8 cellular contexts compared by ENCODE assay signal in the genomic region with DNA sequence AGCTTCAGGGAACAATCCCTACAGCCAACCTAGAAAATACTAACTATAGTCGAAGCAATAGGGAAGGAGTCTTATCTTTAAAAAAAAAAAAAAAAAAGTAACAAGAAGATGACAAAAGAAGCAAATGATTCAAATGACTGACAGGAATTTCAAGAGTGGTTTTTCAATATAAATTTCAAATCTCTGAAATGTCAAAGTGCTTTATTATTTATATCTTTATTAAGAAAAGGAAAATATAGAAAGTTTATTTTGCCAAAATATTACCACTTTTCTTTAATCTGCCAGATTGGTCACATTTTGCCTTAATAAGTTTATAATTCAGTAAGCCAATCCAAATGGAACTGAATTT.
DNase-seq lines count a peak whose midpoint lies in the region; ATAC-seq and TF ChIP-seq lines count a peak whose summit lies in the region.

No MANE protein-coding gene starts in this region.

- H3K4me3 Mint-ChIP-seq in natural killer cell treated with Interleukin-12 subunit alpha and Interleukin-12 subunit beta and Interleukin-15 and Interleukin-18, amount 100 ng/mL, for 72 hours: peak overlapping the region; percentile 97

- no peak overlapping the region for H3K27ac ChIP-seq in C4-2B
- H3K27ac ChIP-seq in KMS-11: no peak overlapping the region; the same call in 1 of the 2 replicates
- no peak overlapping the region for H3K27ac ChIP-seq in mammary epithelial cell (ENCODE audit: insufficient read depth, low read depth, low read length)

- H2AFZ ChIP-seq in KMS-11 (ENCODE audit: low read depth) (peak overlapping the region; percentile 79), mammary epithelial cell (ENCODE audit: low read depth, low read length) (peak overlapping the region; percentile 90)

- in situ Hi-C loops in mammary epithelial cell (cut with MboI; ENCODE audit: low sequenced_read_pairs in 2 of 2): loop anchor here in 1 of 2 donors (5.0 to 25.0 kb wide), 2 partner anchors 487 to 1022 kb away; a partner anchor contains a TSS

- H3K4me3 ChIP-seq in KMS-11 (IDR thresholded peaks at IDR 0.05; ENCODE audit: insufficient read depth, low read depth, low read length) (no peak overlapping the region), mammary epithelial cell (replicated peaks in 1 of 3; ENCODE audit: insufficient read depth in 1 of 3, low read depth in 2 of 3, low read length in 3 of 3) (no peak overlapping the region)

- peak; percentile 76 for TF ChIP-seq CTCF in C4-2B (conservative IDR thresholded peaks at IDR 0.05)
- TF ChIP-seq CTCF in KMS-11 (conservative IDR thresholded peaks at IDR 0.05; ENCODE audit: low read depth, low read length): peak; percentile 25; the same call in 1 of the 2 replicates
- no peak for TF ChIP-seq CTCF in mammary epithelial cell (conservative IDR thresholded peaks at IDR 0.05 in 1 of 2, IDR thresholded peaks at IDR 0.05 in 1 of 2; ENCODE audit: extremely low read depth in 1 of 2, insufficient read depth in 1 of 2, low read depth in 1 of 2, low read length in 2 of 2)

- H3K4me1 ChIP-seq in KMS-11 (ENCODE audit: low read depth, poor library complexity, severe bottlenecking): peaks cover 49% of the 10 kb centered on the region
- H3K4me1 ChIP-seq in mammary epithelial cell (ENCODE audit: insufficient read depth, low read length): peaks cover 5% of the 10 kb centered on the region

- no peak for ATAC-seq in natural killer cell treated with Interleukin-12 subunit alpha and Interleukin-12 subunit beta and Interleukin-15 and Interleukin-18, amount 100 ng/mL, for 72 hours
- ATAC-seq in GM21360 (IDR thresholded peaks at IDR 0.05; ENCODE audit: unreplicated experiment): no peak

- H3K36me3 Mint-ChIP-seq in natural killer cell treated with Interleukin-12 subunit alpha and Interleukin-12 subunit beta and Interleukin-15 and Interleukin-18, amount 100 ng/mL, for 72 hours: no peaks in the 10 kb centered on the region

- H3K27ac Mint-ChIP-seq in natural killer cell treated with Interleukin-12 subunit alpha and Interleukin-12 subunit beta and Interleukin-15 and Interleukin-18, amount 100 ng/mL, for 72 hours: peak overlapping the region; percentile 54 to 60

- H3K4me1 Mint-ChIP-seq in natural killer cell treated with Interleukin-12 subunit alpha and Interleukin-12 subunit beta and Interleukin-15 and Interleukin-18, amount 100 ng/mL, for 72 hours (ENCODE audit: low read depth in 2 of 2): peaks cover 16 to 17% of the 10 kb centered on the region in 2 donors

- intact Hi-C loops in mammary epithelial cell (cut with micrococcal nuclease): loop anchor here (2.0 to 10.0 kb wide), 4 partner anchors 97 to 594 kb away; no protein-coding TSS in a partner anchor

- DNase-seq in mammary epithelial cell: no peak
- DNase-seq in natural killer cell treated with Interleukin-12 subunit alpha and Interleukin-12 subunit beta and Interleukin-15 and Interleukin-18, amount 100 ng/mL, for 72 hours (ENCODE audit: low spot score): no peak
- no peak for DNase-seq in NCI-H1105 treated with DMSO at 0.1 percent for 48 hours (lab: John Stamatoyannopoulos, UW)
- no peak for DNase-seq in stimulated activated CD4-positive, alpha-beta T cell treated with anti-CD3 and anti-CD28 coated beads, Interleukin-12 subunit alpha, Interleukin-12 subunit beta, amount 100 ng/mL, for 4 hours
- no peak for DNase-seq in ureter (ENCODE audit: low spot score)

- H3K9ac ChIP-seq in KMS-11 (peak overlapping the region; percentile 6; the same call in 1 of the 2 replicates), mammary epithelial cell (ENCODE audit: insufficient read depth, low read length) (no peak overlapping the region)

- H3K79me2 ChIP-seq in KMS-11 (ENCODE audit: insufficient read depth, low read depth): no peaks in the 10 kb centered on the region
- H3K79me2 ChIP-seq in mammary epithelial cell (ENCODE audit: insufficient read depth, low read length): no peaks in the 10 kb centered on the region

- no peaks in the 10 kb centered on the region for H3K9me3 ChIP-seq in mammary epithelial cell (replicated peaks; ENCODE audit: insufficient read depth, low read length)

- H3K9me3 Mint-ChIP-seq in natural killer cell treated with Interleukin-12 subunit alpha and Interleukin-12 subunit beta and Interleukin-15 and Interleukin-18, amount 100 ng/mL, for 72 hours: no peaks in the 10 kb centered on the region

- H3K27me3 Mint-ChIP-seq in natural killer cell treated with Interleukin-12 subunit alpha and Interleukin-12 subunit beta and Interleukin-15 and Interleukin-18, amount 100 ng/mL, for 72 hours: peaks cover 32 to 54% of the 10 kb centered on the region in 2 donors

- H3K4me2 ChIP-seq in KMS-11: peak overlapping the region; percentile 83
- no peak overlapping the region for H3K4me2 ChIP-seq in mammary epithelial cell (ENCODE audit: insufficient read depth, low read depth, low read length)

- dilution Hi-C loops in mammary epithelial cell (cut with HindIII; ENCODE audit: low sequenced_read_pairs): loop anchor here (25.0 kb wide), 1 partner anchor 1012 kb away; a partner anchor contains a TSS

- H3K36me3 ChIP-seq in KMS-11 (ENCODE audit: insufficient read depth) (no peaks in the 10 kb centered on the region), mammary epithelial cell (ENCODE audit: insufficient read depth, low read length) (no peaks in the 10 kb centered on the region)

- WGBS in mammary epithelial cell (ENCODE audit: low coverage, missing lambda C conversion rate): 0% methylated on average over 1 of the region's 1 CpG

- CTCF ChIA-PET in mammary epithelial cell (lab: Charles Lee; ENCODE audit: low non-redundant PET): interaction anchor here (0.5 to 0.6 kb wide), 2 partner anchors 267 to 466 kb away, joined by 3 to 6 read pairs; no protein-coding TSS in a partner anchor

- H4K20me1 ChIP-seq in KMS-11 (ENCODE audit: insufficient read depth) (no peaks in the 10 kb centered on the region), mammary epithelial cell (ENCODE audit: insufficient read depth, low read length) (no peaks in the 10 kb centered on the region)

- H3K27me3 ChIP-seq in KMS-11 (ENCODE audit: insufficient read depth, low read depth): no peaks in the 10 kb centered on the region
- no peaks in the 10 kb centered on the region for H3K27me3 ChIP-seq in mammary epithelial cell (ENCODE audit: insufficient read depth, low read length)

- BruUV-seq in mammary epithelial cell (replicated peaks; lab: Mats Ljungman, UMichigan): no TSS peak

Comparison
In these comparisons a context has a peak if more than half of its experiments do, and no peak if none do; other contexts are left out.
1. CTCF ChIP-seq: peak in C4-2B (single experiment) and KMS-11 (single experiment); none in mammary epithelial cell (0 of 2).